ENCODE assay signal across 8 cellular contexts in the genomic region with DNA sequence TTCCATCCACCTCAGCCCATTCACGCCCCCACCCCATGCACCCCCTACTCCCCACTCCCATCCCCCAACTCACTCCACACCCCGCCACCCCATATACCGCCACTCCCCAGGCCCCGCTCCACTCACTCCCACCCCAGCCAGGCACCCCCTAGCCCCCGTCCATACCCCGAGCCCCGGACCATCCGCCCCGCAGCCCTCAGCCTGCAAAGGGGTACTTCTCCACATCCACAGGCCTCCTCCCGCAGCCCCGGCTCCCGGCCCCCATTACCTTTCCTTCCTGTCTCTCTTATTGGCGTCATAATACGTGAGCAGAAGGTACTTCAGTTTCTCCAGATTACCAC. TPM values are rescaled to one million over a fixed set of nuclear protein-coding genes. Genes with fewer than 3 reads are reported as not detected.
DNase-seq lines count a peak whose midpoint lies in the region; ATAC-seq and TF ChIP-seq lines count a peak whose summit lies in the region.
"Not testable (repeated sequence)": the region's sequence is repeated elsewhere in the genome, so short reads cannot be mapped to it uniquely, and the experiment has no call there.

No MANE protein-coding gene starts in this region.

- intact Hi-C loops in IMR-90 (cut with micrococcal nuclease); body of pancreas (cut with DNase I); psoas muscle (cut with DNase I): not testable (repeated sequence)

- POLR2A ChIA-PET in IMR-90 (lab: Charles Lee; ENCODE audit: unreplicated experiment) = not testable (repeated sequence)

- no CpG with 5 or more reads among the region's 14 CpGs for WGBS in IMR-90 (ENCODE audit: extremely low coverage in 2 of 2, insufficient read length in 1 of 2), 2 experiments
- WGBS in body of pancreas, 2 donors = 0% methylated on average over 3 of the region's 14 CpGs; no CpG with 5 or more reads in 1 of the 2 donors
- WGBS in lung, 2 donors = 0 to 2% methylated on average over 9 to 10 of the region's 14 CpGs
- 0 to 5% (median 0%) methylated on average over 2 to 10 of the region's 14 CpGs for WGBS in psoas muscle, 3 donors
- WGBS in urinary bladder = 1% methylated on average over 10 of the region's 14 CpGs

- not testable (repeated sequence) for BruUV-seq in IMR-90 (replicated peaks; lab: Mats Ljungman, UMichigan)

- H3K36me3 ChIP-seq in ES-I3 (ENCODE audit: insufficient read depth, low read length); IMR-90 (ENCODE audit: control insufficient read depth, insufficient read depth, low read length); body of pancreas (replicated peaks in 1 of 2; ENCODE audit: insufficient read depth in 1 of 2, low read depth in 2 of 2); lung (ENCODE audit: control insufficient read depth in 2 of 2, insufficient read depth in 2 of 2, low read length in 2 of 2); psoas muscle (ENCODE audit: insufficient read depth in 1 of 2, low read depth in 1 of 2); urinary bladder (ENCODE audit: insufficient read depth): not testable (repeated sequence)

- peak overlapping the region; percentile 72; the same call in 1 of the 2 replicates for H3K9ac ChIP-seq in ES-I3 (ENCODE audit: low read depth, low read length)
- peak overlapping the region; percentile 99 for H3K9ac ChIP-seq in IMR-90 (ENCODE audit: low read depth, low read length)

- not testable (repeated sequence) for TF ChIP-seq CTCF in IMR-90 (conservative IDR thresholded peaks at IDR 0.05; ENCODE audit: low read depth, low read length); WI38 (IDR thresholded peaks at IDR 0.05; ENCODE audit: low read depth, low read length); body of pancreas (IDR thresholded peaks at IDR 0.05); fibroblast of pulmonary artery (IDR thresholded peaks at IDR 0.05; ENCODE audit: low read length, missing control alignments); lung (IDR thresholded peaks at IDR 0.05; ENCODE audit: control extremely low read depth, extremely low read depth); psoas muscle (IDR thresholded peaks at IDR 0.05)

- H3K9me1 ChIP-seq in IMR-90 (ENCODE audit: insufficient read depth, low read length) = not testable (repeated sequence)

- H3K27ac ChIP-seq in IMR-90 (ENCODE audit: insufficient read depth, low read length) (peak overlapping the region; percentile 70), body of pancreas (peak overlapping the region; percentile 80 to 98 (median 88)), lung (ENCODE audit: low read depth in 1 of 2, low read length in 1 of 2) (peak overlapping the region; percentile 37 to 73), psoas muscle (peak overlapping the region; percentile 69), urinary bladder (ENCODE audit: low read depth) (peak overlapping the region; percentile 32)

- H3K14ac ChIP-seq in IMR-90 (replicated peaks; ENCODE audit: low read depth, low read length) = peak overlapping the region; percentile 25; the same call in 1 of the 2 replicates

- not testable (repeated sequence) for TF ChIP-seq POLR2A in IMR-90 (IDR thresholded peaks at IDR 0.05; ENCODE audit: low read depth, low read length); body of pancreas (IDR thresholded peaks at IDR 0.05)

- not testable (repeated sequence) for H2BK15ac ChIP-seq in IMR-90 (ENCODE audit: low read depth, low read length)

- H3K18ac ChIP-seq in IMR-90 (ENCODE audit: low read depth, low read length) = peak overlapping the region; percentile 72

- peak overlapping the region; percentile 61 for H3K56ac ChIP-seq in IMR-90 (ENCODE audit: extremely low read depth, insufficient read depth, low read length)

- H3K4me3 ChIP-seq in IMR-90 (ENCODE audit: insufficient read depth, low read depth, low read length) = peak overlapping the region; percentile 94
- H3K4me3 ChIP-seq in WI38 (ENCODE audit: low read depth, low read length) = peak overlapping the region; percentile 67
- peak overlapping the region; percentile 31 to 48 for H3K4me3 ChIP-seq in body of pancreas
- peak overlapping the region; percentile 62 for H3K4me3 ChIP-seq in fibroblast of pulmonary artery (replicated peaks; ENCODE audit: low read depth, low read length)
- peak overlapping the region; percentile 27 for H3K4me3 ChIP-seq in lung
- peak overlapping the region; percentile 78 for H3K4me3 ChIP-seq in psoas muscle
- H3K4me3 ChIP-seq in urinary bladder (ENCODE audit: low read depth, low read length) = peak overlapping the region; percentile 42

- not testable (repeated sequence) for H3K9me3 ChIP-seq in ES-I3 (ENCODE audit: control insufficient read depth, insufficient read depth, low read length); IMR-90 (ENCODE audit: control insufficient read depth, insufficient read depth, low read length); body of pancreas; lung (ENCODE audit: control insufficient read depth in 2 of 2, insufficient read depth in 1 of 2, low read length in 1 of 2); psoas muscle

- H4K91ac ChIP-seq in IMR-90 (ENCODE audit: insufficient read depth, low read depth, low read length) = peak overlapping the region; percentile 32; the same call in 1 of the 2 replicates

- H2AFZ ChIP-seq in IMR-90 (replicated peaks; ENCODE audit: low read length, poor library complexity) = peak overlapping the region; percentile 85

- in situ Hi-C loops in IMR-90 (cut with MboI; ENCODE audit: low sequenced_read_pairs) = not testable (repeated sequence)

- CTCF ChIA-PET in IMR-90 (lab: Yijun Ruan, JAX) = interaction anchor here (2.8 kb wide), 1 partner anchor 109 kb away, joined by 47 read pairs; no protein-coding TSS in a partner anchor

- not testable (repeated sequence) for H3K4me1 ChIP-seq in ES-I3 (ENCODE audit: insufficient read depth, low read length); IMR-90 (ENCODE audit: control insufficient read depth, insufficient read depth, low read length); body of pancreas; lung (ENCODE audit: control insufficient read depth in 2 of 2, insufficient read depth in 2 of 2, low read length in 2 of 2); psoas muscle; urinary bladder (ENCODE audit: insufficient read depth)

- peak overlapping the region in 1 of 2 experiments; percentile 46; a peak in 1 of 4 replicates for H4K8ac ChIP-seq in IMR-90 (ENCODE audit: low read depth in 2 of 2, low read length in 2 of 2)

- not testable (repeated sequence) for ATAC-seq in IMR-90 (ENCODE audit: low read depth)
- ATAC-seq in body of pancreas (peak; percentile 7), lung (ENCODE audit: insufficient read depth, low FRiP score) (peak; percentile 10), psoas muscle (peak in 2 of 4 donors; percentile 13 to 29)

- dilution Hi-C loops in IMR-90 (cut with HindIII; ENCODE audit: low sequenced_read_pairs, unreplicated experiment) = not testable (repeated sequence)

- H3K23ac ChIP-seq in IMR-90 (ENCODE audit: low read depth, low read length) = peak overlapping the region; percentile 23; the same call in 1 of the 2 replicates

- not testable (repeated sequence) for H2AK5ac ChIP-seq in IMR-90 (ENCODE audit: low read depth, low read length)

- peak overlapping the region; percentile 60; the same call in 1 of the 2 replicates for H3K4ac ChIP-seq in IMR-90 (ENCODE audit: low read depth, low read length)

- H3K27me3 ChIP-seq in IMR-90 (ENCODE audit: control insufficient read depth, insufficient read depth, low read length); body of pancreas; lung (ENCODE audit: control insufficient read depth, insufficient read depth); psoas muscle (ENCODE audit: insufficient read depth in 3 of 3, low read length in 2 of 3): not testable (repeated sequence)

- peak overlapping the region; percentile 21 for H2BK5ac ChIP-seq in IMR-90 (ENCODE audit: low read depth, low read length, poor library complexity, severe bottlenecking)

- not testable (repeated sequence) for H3K79me1 ChIP-seq in IMR-90 (ENCODE audit: low read depth in 1 of 2, low read length in 2 of 2)

- H4K5ac ChIP-seq in IMR-90 (ENCODE audit: low read depth, low read length) = peak overlapping the region; percentile 84; the same call in 1 of the 2 replicates

- not testable (repeated sequence) for H4K20me1 ChIP-seq in IMR-90 (ENCODE audit: insufficient read depth, low read length)

- TF ChIP-seq RAD21 in IMR-90 (IDR thresholded peaks at IDR 0.05; ENCODE audit: low read length) = not testable (repeated sequence)

- not testable (repeated sequence) for H2AK9ac ChIP-seq in IMR-90 (replicated peaks; ENCODE audit: low read depth, low read length, poor library complexity)

- not testable (repeated sequence) for H2BK120ac ChIP-seq in IMR-90 (ENCODE audit: low read depth, low read length)

- peak overlapping the region; percentile 96 for H3K4me2 ChIP-seq in IMR-90 (ENCODE audit: low read depth, low read length)

- not testable (repeated sequence) for H2BK20ac ChIP-seq in IMR-90 (ENCODE audit: low read depth, low read length)

- DNase-seq in IMR-90; body of pancreas; fibroblast of pulmonary artery (ENCODE audit: low read depth); lung (ENCODE audit: low spot score); psoas muscle: not testable (repeated sequence)

RNA-seq across cellular contexts. Expression of gene ANKRD36B, which starts 0.5 kb away (rescaled TPM):
- total RNA-seq in IMR-90 (2012; rRNA removed) = 11.7 and 19.4 TPM in 2 replicates
- polyA plus RNA-seq in IMR-90 (2012; rRNA removed) = 3.2 and 4.2 TPM in 2 replicates
- 0.19 and 0.24 TPM in 2 replicates for polyA plus RNA-seq in IMR-90 (2012; cell fraction: cytosol; rRNA removed)
- polyA plus RNA-seq in IMR-90 (2012; cell fraction: nucleus; rRNA removed; ENCODE audit: low replicate concordance) = 2.8 and 18.1 TPM in 2 replicates
- 10 to 100 TPM; 36.9 to 57.1 TPM for total RNA-seq in body of pancreas
- 100 to 1,000 TPM in 1 of 2 donors, 10 to 100 TPM in 1; 15.9 to 110 TPM for total RNA-seq in lung
- 10 to 100 TPM in 1 of 2 donors, 1 to 10 TPM in 1; 1.9 to 18.0 TPM for polyA plus RNA-seq in lung
- 1 to 10 TPM; 1.4 to 3.2 (median 2.6) TPM for total RNA-seq in psoas muscle
- under 1 TPM; 0.60 to 0.88 (median 0.70) TPM for polyA plus RNA-seq in psoas muscle
- 201 TPM for total RNA-seq in urinary bladder
- polyA plus RNA-seq in urinary bladder = 3.4 TPM

RNA-seq across cellular contexts. Expression of gene COX5B, which starts 56.6 kb away (rescaled TPM):
- 140 and 148 TPM in 2 replicates for total RNA-seq in IMR-90 (2012; rRNA removed)
- 272 and 341 TPM in 2 replicates for polyA plus RNA-seq in IMR-90 (2012; rRNA removed)
- 446 and 518 TPM in 2 replicates for polyA plus RNA-seq in IMR-90 (2012; cell fraction: cytosol; rRNA removed)
- 106 and 110 TPM in 2 replicates for polyA plus RNA-seq in IMR-90 (2012; cell fraction: nucleus; rRNA removed; ENCODE audit: low replicate concordance)
- total RNA-seq in body of pancreas = 100 to 1,000 TPM; 202 to 336 TPM
- 100 to 1,000 TPM; 104 to 215 TPM for total RNA-seq in lung
- 100 to 1,000 TPM; 250 to 593 TPM for polyA plus RNA-seq in lung
- 100 to 1,000 TPM; 635 to 891 (median 731) TPM for total RNA-seq in psoas muscle
- polyA plus RNA-seq in psoas muscle = 1,000 to 10,000 TPM in 2 of 3 donors, 100 to 1,000 TPM in 1; 795 to 1,354 (median 1,064) TPM
- 161 TPM for total RNA-seq in urinary bladder
- polyA plus RNA-seq in urinary bladder = 410 TPM

Comparison
In these comparisons a context has a peak if more than half of its experiments do, and no peak if none do; other contexts are left out.
1. H3K27ac ChIP-seq: peak in every context shown above with its lines; median percentile 88 in body of pancreas; 70 in IMR-90; 69 in psoas muscle; 55 in lung; 32 in urinary bladder.
2. H3K4me3 ChIP-seq: peak in every context shown above with its lines; median percentile 94 in IMR-90; 78 in psoas muscle; 67 in WI38; 62 in fibroblast of pulmonary artery; 42 in urinary bladder; 40 in body of pancreas; 27 in lung.